9 cellular contexts compared by ENCODE assay signal in the genomic region with DNA sequence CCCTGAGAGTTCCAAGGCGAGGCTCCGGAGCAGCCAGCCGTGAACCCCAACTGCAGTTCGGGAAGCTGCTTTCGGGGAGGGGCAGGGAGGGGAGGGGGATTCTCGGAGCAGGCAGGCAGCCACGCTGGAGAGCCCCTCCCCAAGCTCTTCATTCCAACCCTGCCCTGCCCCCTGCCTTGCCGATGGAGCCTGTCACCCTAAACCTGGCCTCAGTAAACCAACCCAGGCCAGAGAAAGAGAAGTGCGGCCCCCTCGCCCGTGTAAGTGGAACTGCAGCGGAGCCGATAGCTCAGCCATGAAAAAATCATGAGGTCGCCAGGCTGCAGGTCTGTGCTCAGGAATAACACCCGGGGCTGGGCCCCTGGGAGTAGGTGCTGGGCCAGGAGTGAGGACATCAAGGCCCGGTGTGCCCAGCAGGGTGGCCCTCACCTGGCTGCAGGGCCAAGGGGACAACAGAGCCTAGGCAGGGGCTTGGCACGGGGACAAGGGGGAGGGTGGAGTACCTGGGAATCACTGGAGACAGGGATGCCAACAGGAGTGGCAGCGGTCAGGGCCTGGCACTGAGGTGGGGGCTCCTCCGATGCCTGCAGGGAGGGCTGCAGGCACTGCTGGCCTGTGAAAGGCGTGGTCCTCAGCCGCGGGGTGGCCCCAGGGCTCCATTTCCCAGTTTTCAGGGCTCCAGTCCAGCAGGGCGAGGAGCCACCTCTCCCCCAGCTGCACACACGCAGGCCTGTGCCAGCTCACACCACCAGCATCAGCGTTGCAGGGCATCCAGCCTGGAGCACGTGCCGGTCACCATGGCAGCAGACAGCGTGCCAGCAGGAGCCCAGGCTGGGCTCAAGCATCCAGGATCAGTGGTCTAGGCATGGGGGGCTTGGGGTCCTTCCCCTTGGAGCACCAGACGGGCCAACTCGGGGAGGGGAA. TPM values are rescaled to one million over a fixed set of nuclear protein-coding genes. Genes with fewer than 3 reads are reported as not detected.
DNase-seq lines count a peak whose midpoint lies in the region; ATAC-seq and TF ChIP-seq lines count a peak whose summit lies in the region.
"Had no signal": no experiment of that assay in that cellular context is flagged by ENCODE, and none has a peak within 500 bp of the region (broad histone marks: within the 10 kb centered on the region; RNA-seq: fewer than 3 reads in every experiment).

No MANE protein-coding gene starts in this region.

- no peaks in the 10 kb centered on the region for H3K36me3 ChIP-seq in GM23248 (ENCODE audit: low read depth)

- no peak overlapping the region for H3K27ac Mint-ChIP-seq in activated CD4-positive, alpha-beta T cell treated with anti-CD3 and anti-CD28 coated beads, Interleukin-2, amount 10 ng/mL, durations not matched to agents 7 days and 5 days

- no peaks in the 10 kb centered on the region for H4K20me1 ChIP-seq in GM23248 (ENCODE audit: insufficient read depth)

- POLR2A ChIA-PET in activated CD4-positive, alpha-beta T cell treated with anti-CD3 and anti-CD28 coated beads, Interleukin-2, amount 10 ng/mL, durations not matched to agents 7 days and 5 days (lab: Charles Lee), result no interaction called here

- peak overlapping the region; percentile 38 for H3K9ac ChIP-seq in GM23248

- H3K4me2 ChIP-seq in GM23248 (ENCODE audit: unreplicated experiment), result peak overlapping the region; percentile 10

- H3F3A ChIP-seq in GM23248 (ENCODE audit: insufficient read depth), result peaks cover 11% of the 10 kb centered on the region; the same call in 1 of the 2 replicates

- H3K4me1 Mint-ChIP-seq in activated CD4-positive, alpha-beta T cell treated with anti-CD3 and anti-CD28 coated beads, Interleukin-2, amount 10 ng/mL, durations not matched to agents 7 days and 5 days, result no peaks in the 10 kb centered on the region

- H3K9me2 ChIP-seq in GM23248 (ENCODE audit: insufficient read depth), result no peaks in the 10 kb centered on the region

- CTCF ChIA-PET in activated CD4-positive, alpha-beta T cell treated with anti-CD3 and anti-CD28 coated beads, Interleukin-2, amount 10 ng/mL, durations not matched to agents 7 days and 5 days (lab: Charles Lee), result no interaction called here

- no peak overlapping the region for H3K4me3 Mint-ChIP-seq in activated CD4-positive, alpha-beta T cell treated with anti-CD3 and anti-CD28 coated beads, Interleukin-2, amount 10 ng/mL, durations not matched to agents 7 days and 5 days

- DNase-seq in GM23248 (peak; percentile 89), NCI-H226 (peak; percentile 41), epithelial cell of proximal tubule (ENCODE audit: low read depth) (no peak), renal cortical epithelial cell (ENCODE audit: low read depth) (peak; percentile 52)
- no peak for DNase-seq in activated CD4-positive, alpha-beta T cell treated with anti-CD3 and anti-CD28 coated beads, Interleukin-2, amount 10 ng/mL, durations not matched to agents 7 days and 5 days
- DNase-seq: T-helper 9 cell had no signal

- H3K9me3 ChIP-seq in GM23248 (ENCODE audit: low read depth), result no peaks in the 10 kb centered on the region

- WGBS in GM23248 (ENCODE audit: low coverage in 1 of 2, low lambda C conversion rate in 2 of 2, missing lambda C conversion rate in 2 of 2), 2 experiments, result 13 to 19% methylated on average over 24 to 29 of the region's 30 CpGs

- no peak overlapping the region for H2AFZ ChIP-seq in GM23248

- H3K4me3 ChIP-seq in GM23248, result no peak overlapping the region
- H3K4me3 ChIP-seq in epithelial cell of proximal tubule (ENCODE audit: low read depth, low read length), result peak overlapping the region; percentile 26

- ATAC-seq in GM18498 (IDR thresholded peaks at IDR 0.05; ENCODE audit: unreplicated experiment) (no peak), GM21529 (IDR thresholded peaks at IDR 0.05; ENCODE audit: unreplicated experiment) (no peak), GM19351 (IDR thresholded peaks at IDR 0.05; ENCODE audit: unreplicated experiment) (no peak)

- no peaks in the 10 kb centered on the region for H3K36me3 Mint-ChIP-seq in activated CD4-positive, alpha-beta T cell treated with anti-CD3 and anti-CD28 coated beads, Interleukin-2, amount 10 ng/mL, durations not matched to agents 7 days and 5 days (ENCODE audit: low read depth)

- no peaks in the 10 kb centered on the region for H3K27me3 ChIP-seq in GM23248 (replicated peaks; ENCODE audit: insufficient read depth)

- H3K9me3 Mint-ChIP-seq in activated CD4-positive, alpha-beta T cell treated with anti-CD3 and anti-CD28 coated beads, Interleukin-2, amount 10 ng/mL, durations not matched to agents 7 days and 5 days, result no peaks in the 10 kb centered on the region

- H3K27me3 Mint-ChIP-seq in activated CD4-positive, alpha-beta T cell treated with anti-CD3 and anti-CD28 coated beads, Interleukin-2, amount 10 ng/mL, durations not matched to agents 7 days and 5 days, result peaks cover 8% of the 10 kb centered on the region

- H3K4me1 ChIP-seq in GM23248 (ENCODE audit: insufficient read depth), result peaks cover 17% of the 10 kb centered on the region; the same call in 1 of the 2 replicates

- H3K79me2 ChIP-seq in GM23248 (ENCODE audit: insufficient read depth), result no peaks in the 10 kb centered on the region

- in situ Hi-C loops in GM23248 (cut with MboI), result no loop called here

- peak; percentile 42 for TF ChIP-seq CTCF in epithelial cell of proximal tubule (conservative IDR thresholded peaks at IDR 0.05; ENCODE audit: low read depth, low read length)

- H3K27ac ChIP-seq in GM23248, result no peak overlapping the region

RNA-seq across cellular contexts. Expression of a gene that starts 4.8 kb away (rescaled TPM):
- total RNA-seq in GM23248 (2014; rRNA removed; shearing (Covaris generic)), result 2.3 and 3.2 TPM in 2 replicates
- 0.23 and 0.48 TPM in 2 replicates for polyA plus RNA-seq in GM23248 (2016; fragmentation: Nextera tagmentation; extraction: Ambion mirVana)
- 0.51 TPM in 1 of 2 replicates, not detected in the other for total RNA-seq in epithelial cell of proximal tubule
- 3.1 and 4.7 TPM in 2 replicates for total RNA-seq in renal cortical epithelial cell
- total RNA-seq in activated CD4-positive, alpha-beta T cell treated with anti-CD3 and anti-CD28 coated beads, Interleukin-2, amount 10 ng/mL, durations not matched to agents 7 days and 5 days, result under 1 TPM; 0.22 to 0.33 TPM

RNA-seq across cellular contexts. Expression of a gene that starts 10.8 kb away (rescaled TPM):
- 8,476 and 9,349 TPM in 2 replicates for total RNA-seq in GM23248 (2014; rRNA removed; shearing (Covaris generic))
- polyA plus RNA-seq in GM23248 (2016; fragmentation: Nextera tagmentation; extraction: Ambion mirVana), result 3,778 and 3,933 TPM in 2 replicates
- total RNA-seq in epithelial cell of proximal tubule (8,322 and 8,951 TPM in 2 replicates), renal cortical epithelial cell (4,821 and 6,713 TPM in 2 replicates)
- 1,000 to 10,000 TPM; 4,611 to 5,328 TPM for total RNA-seq in activated CD4-positive, alpha-beta T cell treated with anti-CD3 and anti-CD28 coated beads, Interleukin-2, amount 10 ng/mL, durations not matched to agents 7 days and 5 days

RNA-seq across cellular contexts. Expression of a gene that starts 28.8 kb away (rescaled TPM):
- 44.9 and 45.5 TPM in 2 replicates for total RNA-seq in GM23248 (2014; rRNA removed; shearing (Covaris generic))
- 25.2 and 25.7 TPM in 2 replicates for polyA plus RNA-seq in GM23248 (2016; fragmentation: Nextera tagmentation; extraction: Ambion mirVana)
- total RNA-seq in epithelial cell of proximal tubule (33.8 and 38.2 TPM in 2 replicates), renal cortical epithelial cell (13.2 and 22.2 TPM in 2 replicates)
- total RNA-seq in activated CD4-positive, alpha-beta T cell treated with anti-CD3 and anti-CD28 coated beads, Interleukin-2, amount 10 ng/mL, durations not matched to agents 7 days and 5 days, result 10 to 100 TPM; 30.8 to 42.1 TPM

Comparison
In these comparisons a context has a peak if more than half of its experiments do, and no peak if none do; other contexts are left out.
1. DNase-seq: peak in GM23248 (single experiment), NCI-H226 (single experiment) and renal cortical epithelial cell (single experiment); none in epithelial cell of proximal tubule (single experiment) and activated CD4-positive, alpha-beta T cell treated with anti-CD3 and anti-CD28 coated beads, Interleukin-2, amount 10 ng/mL, durations not matched to agents 7 days and 5 days (single experiment).